Comparison of ENCODE assay signal across 1 cellular context in genomic region chr3:112639451-112640332, GRCh38.
TF ChIP-seq lines count a peak whose summit lies in the region.

No MANE protein-coding gene starts in this region.

TF ChIP-seq in endothelial cell of umbilical vein, 7 proteins besides CTCF, POLR2A, EP300 and RAD21 (continued from another document):
- no peak for TF ChIP-seq POLR2AphosphoS5 (IDR thresholded peaks at IDR 0.05; ENCODE audit: insufficient read depth, low read depth, low read length)
TF ChIP-seq in endothelial cell of umbilical vein: peak in this region for 1.
